In genomic region chr6:79969784-79970183, GRCh38 we compare ENCODE assay signal across 39 cellular contexts. TPM values are rescaled to one million over a fixed set of nuclear protein-coding genes. Genes with fewer than 3 reads are reported as not detected.
"Had no signal": no experiment of that assay in that cellular context is flagged by ENCODE, and none has a peak within 500 bp of the region (broad histone marks: within the 10 kb centered on the region; RNA-seq: fewer than 3 reads in every experiment).

No MANE protein-coding gene starts in this region.

- H3K4me3 Mint-ChIP-seq: activated naive CD4-positive, alpha-beta T cell treated with anti-CD3 and anti-CD28 coated beads for 36 hours; activated naive CD4-positive, alpha-beta T cell treated with anti-CD3 and anti-CD28 coated beads, Interleukin-2, amount 10 ng/mL, durations not matched to agents 7 days and 5 days; activated naive CD4-positive, alpha-beta T cell treated with anti-CD3 and anti-CD28 coated beads, Interleukin-2, amount 50 U/mL, for 24 hours; activated naive CD8-positive, alpha-beta T cell; activated naive CD8-positive, alpha-beta T cell treated with anti-CD3 and anti-CD28 coated beads for 36 hours; activated naive CD8-positive, alpha-beta T cell treated with anti-CD3 and anti-CD28 coated beads, Interleukin-2, amount 10 ng/mL, durations not matched to agents 7 days and 5 days; activated naive CD8-positive, alpha-beta T cell treated with anti-CD3 and anti-CD28 coated beads, Interleukin-2, amount 50 U/mL, for 24 hours; activated T-cell treated with anti-CD3 and anti-CD28 coated beads, Interleukin-2, amount 50 U/mL, for 24 hours; activated T-cell treated with anti-CD3 and anti-CD28 coated beads, Interleukin-2, amount 50 U/mL, for 4 hours; activated T-helper 1 cell treated with anti-CD3 and anti-CD28 coated beads, Interleukin-12 subunit alpha, Interleukin-12 subunit beta, Interleukin-2, Interleukin-4 antibody, amounts not matched to agents 30 ng/mL and 10 ng/mL and 1 ng/mL, durations not matched to agents 14 hours and 24 hours and 36 hours; activated T-helper 17 cell treated with anti-CD3 and anti-CD28 coated beads, Interleukin-2, amount 50 U/mL, for 72 hours; brain; central memory CD8-positive, alpha-beta T cell had no signal

- DNase-seq: activated effector memory CD4-positive, alpha-beta T cell treated with anti-CD3 and anti-CD28 coated beads, Interleukin-2, amount 50 U/mL, for 16 hours; activated effector memory CD4-positive, alpha-beta T cell treated with Interleukin-2 at 50 U/mL for 16 hours; activated gamma-delta T cell; activated gamma-delta T cell treated with Interleukin-2 at 50 U/mL for 16 hours; activated naive CD4-positive, alpha-beta T cell; activated naive CD4-positive, alpha-beta T cell treated with anti-CD3 and anti-CD28 coated beads for 36 hours; activated naive CD4-positive, alpha-beta T cell treated with anti-CD3 and anti-CD28 coated beads, Interleukin-2, amount 10 ng/mL, durations not matched to agents 7 days and 5 days; activated naive CD4-positive, alpha-beta T cell treated with anti-CD3 and anti-CD28 coated beads, Interleukin-2, amount 50 U/mL, for 16 hours; activated naive CD4-positive, alpha-beta T cell treated with Interleukin-2 at 50 U/mL for 16 hours; activated naive CD8-positive, alpha-beta T cell treated with anti-CD3 and anti-CD28 coated beads for 36 hours; activated naive CD8-positive, alpha-beta T cell treated with anti-CD3 and anti-CD28 coated beads, Interleukin-2, amount 10 ng/mL, durations not matched to agents 7 days and 5 days; activated naive CD8-positive, alpha-beta T cell treated with anti-CD3 and anti-CD28 coated beads, Interleukin-2, amount 50 U/mL, for 24 hours; activated T-cell treated with anti-CD3 and anti-CD28 coated beads, Interleukin-2, amount 50 U/mL, for 24 hours; activated T-cell treated with anti-CD3 and anti-CD28 coated beads, Interleukin-2, amount 50 U/mL, for 4 hours; activated T-cell treated with anti-CD3 and anti-CD28 coated beads, Interleukin-2, amount 50 U/mL, for 48 hours; adrenal gland; amniotic stem cell; amygdala; anterior cingulate cortex; aorta; body of pancreas; brain microvascular endothelial cell; caudate nucleus; central memory CD4-positive, alpha-beta T cell; cerebellar nuclear complex had no signal

- H3K4me1 ChIP-seq: adrenal gland, ascending aorta, body of pancreas, breast epithelium had no signal

- H3K4me1 Mint-ChIP-seq: activated naive CD4-positive, alpha-beta T cell treated with anti-CD3 and anti-CD28 coated beads, Interleukin-2, amount 10 ng/mL, durations not matched to agents 7 days and 5 days; activated naive CD4-positive, alpha-beta T cell treated with anti-CD3 and anti-CD28 coated beads, Interleukin-2, amount 50 U/mL, for 24 hours; activated naive CD8-positive, alpha-beta T cell treated with anti-CD3 and anti-CD28 coated beads for 36 hours; activated naive CD8-positive, alpha-beta T cell treated with anti-CD3 and anti-CD28 coated beads, Interleukin-2, amount 50 U/mL, for 24 hours; brain; central memory CD8-positive, alpha-beta T cell had no signal

- H3K27ac ChIP-seq: adrenal gland, ascending aorta, body of pancreas, brain microvascular endothelial cell, breast epithelium, cardiac muscle cell had no signal

- H3K27me3 Mint-ChIP-seq: activated naive CD8-positive, alpha-beta T cell treated with anti-CD3 and anti-CD28 coated beads for 36 hours; activated T-helper 17 cell treated with anti-CD3 and anti-CD28 coated beads, Interleukin-2, amount 50 U/mL, for 72 hours had no signal

- ATAC-seq: activated naive CD4-positive, alpha-beta T cell treated with anti-CD3 and anti-CD28 coated beads, Interleukin-2, amount 50 U/mL, for 72 hours; activated naive CD8-positive, alpha-beta T cell treated with anti-CD3 and anti-CD28 coated beads, Interleukin-2, amount 50 U/mL, for 24 hours; activated T-cell treated with anti-CD3 and anti-CD28 coated beads, Interleukin-2, amount 50 U/mL, for 4 hours; activated T-helper 17 cell treated with anti-CD3 and anti-CD28 coated beads, Interleukin-2, amount 50 U/mL, for 72 hours; body of pancreas had no signal

- FAIRE-seq: astrocyte, bronchial epithelial cell, colon had no signal

- H3K36me3 ChIP-seq: adrenal gland, ascending aorta, brain microvascular endothelial cell, breast epithelium, cardiac muscle cell had no signal

- H3K27me3 ChIP-seq: adrenal gland, ascending aorta, body of pancreas, brain microvascular endothelial cell, breast epithelium, cardiac muscle cell had no signal

- H3K9me3 ChIP-seq: adrenal gland had no signal

- H3K36me3 Mint-ChIP-seq: activated naive CD4-positive, alpha-beta T cell treated with anti-CD3 and anti-CD28 coated beads, Interleukin-2, amount 10 ng/mL, durations not matched to agents 7 days and 5 days; brain had no signal

- H3K27ac Mint-ChIP-seq: activated naive CD4-positive, alpha-beta T cell treated with anti-CD3 and anti-CD28 coated beads for 36 hours; activated naive CD4-positive, alpha-beta T cell treated with anti-CD3 and anti-CD28 coated beads, Interleukin-2, amount 10 ng/mL, durations not matched to agents 7 days and 5 days; activated naive CD4-positive, alpha-beta T cell treated with anti-CD3 and anti-CD28 coated beads, Interleukin-2, amount 50 U/mL, for 24 hours; activated naive CD4-positive, alpha-beta T cell treated with anti-CD3 and anti-CD28 coated beads, Interleukin-2, amount 50 U/mL, for 72 hours; activated naive CD8-positive, alpha-beta T cell; activated naive CD8-positive, alpha-beta T cell treated with anti-CD3 and anti-CD28 coated beads for 36 hours; activated naive CD8-positive, alpha-beta T cell treated with anti-CD3 and anti-CD28 coated beads, Interleukin-2, amount 10 ng/mL, durations not matched to agents 7 days and 5 days; activated naive CD8-positive, alpha-beta T cell treated with anti-CD3 and anti-CD28 coated beads, Interleukin-2, amount 50 U/mL, for 24 hours; activated T-cell treated with anti-CD3 and anti-CD28 coated beads, Interleukin-2, amount 50 U/mL, for 24 hours; activated T-helper 1 cell treated with anti-CD3 and anti-CD28 coated beads, Interleukin-12 subunit alpha, Interleukin-12 subunit beta, Interleukin-2, Interleukin-4 antibody, amounts not matched to agents 30 ng/mL and 10 ng/mL and 1 ng/mL, durations not matched to agents 14 hours and 24 hours and 36 hours; activated T-helper 17 cell treated with anti-CD3 and anti-CD28 coated beads, Interleukin-2, amount 50 U/mL, for 72 hours; activated T-helper 2 cell treated with anti-CD3 and anti-CD28 coated beads, Interferon-gamma antibody, Interleukin-2, Interleukin-4, amounts not matched to agents 10 μg/mL and 5 μg/mL and 100 μg/mL, durations not matched to agents 14 hours and 24 hours and 36 hours; brain had no signal

- H3K4me3 ChIP-seq: adrenal gland, ascending aorta, body of pancreas, breast epithelium, cardiac muscle cell had no signal

RNA-seq across cellular contexts. Expression of gene TTK, which starts 34.7 kb away (rescaled TPM):
- total RNA-seq: ascending aorta had no signal
